ENCODE assay signal across 8 cellular contexts in genomic region chr2:240586198-240586918, GRCh38. TPM values are rescaled to one million over a fixed set of nuclear protein-coding genes. Genes with fewer than 3 reads are reported as not detected.
A peak's percentile ranks its signal among the peaks of the same experiment; 100 is the strongest.
DNase-seq lines count a peak whose midpoint lies in the region; TF ChIP-seq lines count a peak whose summit lies in the region.

CAPN10 (plus strand) TSS chr2:240586734; CDS start chr2:240586912, 178 bp downstream.

- WGBS in suprapubic skin, result 0% methylated on average over 10 of the region's 88 CpGs

- H3K27ac Mint-ChIP-seq in activated naive CD4-positive, alpha-beta T cell treated with anti-CD3 and anti-CD28 coated beads for 36 hours, result peak within 1 kb of the TSS; percentile 86

- peak; percentile 99 for DNase-seq in GM03348 (ENCODE audit: low spot score)
- DNase-seq in HFF-Myc (ENCODE audit: extremely low read depth, low read depth), result peak; percentile 75
- DNase-seq in NAMALWA (ENCODE audit: low spot score), result peak; percentile 91
- peak; percentile 95 for DNase-seq in SK-N-DZ (ENCODE audit: low spot score)
- DNase-seq in activated naive CD4-positive, alpha-beta T cell treated with anti-CD3 and anti-CD28 coated beads for 36 hours, result peak; percentile 97
- DNase-seq in germinal center (ENCODE audit: low spot score), result peak; percentile 94
- DNase-seq in nucleus accumbens (lab: John Stamatoyannopoulos, UW), result peak; percentile 62 to 100 (median 97)
- DNase-seq in suprapubic skin (ENCODE audit: low spot score in 2 of 2), result peak; percentile 99 to 100

- peaks cover 7% of the 10 kb centered on the region for H3K36me3 Mint-ChIP-seq in activated naive CD4-positive, alpha-beta T cell treated with anti-CD3 and anti-CD28 coated beads for 36 hours (ENCODE audit: low read depth)

- peaks cover 1% of the 10 kb centered on the region for H3K9me3 Mint-ChIP-seq in activated naive CD4-positive, alpha-beta T cell treated with anti-CD3 and anti-CD28 coated beads for 36 hours

- intact Hi-C loops in activated naive CD4-positive, alpha-beta T cell treated with anti-CD3 and anti-CD28 coated beads for 36 hours (cut with micrococcal nuclease), result loop anchor here (1.0 to 2.0 kb wide), 5 partner anchors 20 to 729 kb away; partner anchors contain the start of genes HDLBP and SEPTIN2

- H3K4me3 Mint-ChIP-seq in activated naive CD4-positive, alpha-beta T cell treated with anti-CD3 and anti-CD28 coated beads for 36 hours, result peak within 1 kb of the TSS; percentile 92

- peaks cover 44% of the 10 kb centered on the region for H3K4me1 Mint-ChIP-seq in activated naive CD4-positive, alpha-beta T cell treated with anti-CD3 and anti-CD28 coated beads for 36 hours (ENCODE audit: low read depth)

- H3K27me3 Mint-ChIP-seq in activated naive CD4-positive, alpha-beta T cell treated with anti-CD3 and anti-CD28 coated beads for 36 hours (ENCODE audit: low read depth), result no peaks in the 10 kb centered on the region

- no peak for TF ChIP-seq EP300 in suprapubic skin (IDR thresholded peaks at IDR 0.05)

- TF ChIP-seq CTCF in HFF-Myc (IDR thresholded peaks at IDR 0.05; ENCODE audit: low read depth, low read length, missing control alignments) (no peak), suprapubic skin (IDR thresholded peaks at IDR 0.05) (no peak)

- CTCF ChIA-PET in activated naive CD4-positive, alpha-beta T cell treated with anti-CD3 and anti-CD28 coated beads for 36 hours (lab: Charles Lee), result interaction anchor here (1.0 to 2.8 kb wide), 7 partner anchors 18 to 73 kb away, joined by 3 to 24 read pairs (median 6); partner anchors contain the start of gene RNPEPL1

- no peaks in the 10 kb centered on the region for H3K27me3 ChIP-seq in suprapubic skin

- no peaks in the 10 kb centered on the region for H3K9me3 ChIP-seq in suprapubic skin

- TF ChIP-seq POLR2A in suprapubic skin (IDR thresholded peaks at IDR 0.05), result peak in 1 of 2 donors; percentile 57

- peaks cover 21% of the 10 kb centered on the region for H3K36me3 ChIP-seq in suprapubic skin

- H3K4me1 ChIP-seq in suprapubic skin, result peaks cover 40% of the 10 kb centered on the region

- peak within 1 kb of the TSS; percentile 94 for H3K27ac ChIP-seq in suprapubic skin

- peak within 1 kb of the TSS; percentile 98 for H3K4me3 ChIP-seq in HFF-Myc (replicated peaks; ENCODE audit: low read depth, low read length)
- H3K4me3 ChIP-seq in suprapubic skin, result peak within 1 kb of the TSS; percentile 98

RNA-seq across cellular contexts. Expression of gene CAPN10, which starts in this region (rescaled TPM):
- 33.5 and 49.4 TPM in 2 replicates for polyA plus RNA-seq in SK-N-DZ (2014; cell fraction: cytosol; rRNA removed)
- 222 and 266 TPM in 2 replicates for polyA plus RNA-seq in SK-N-DZ (2014; cell fraction: nucleus; rRNA removed)
- total RNA-seq in activated naive CD4-positive, alpha-beta T cell treated with anti-CD3 and anti-CD28 coated beads for 36 hours, result 10 to 100 TPM; 24.9 to 28.5 TPM
- 10 to 100 TPM; 31.3 to 73.6 (median 37.9) TPM for total RNA-seq in suprapubic skin

Comparison
In these comparisons a context has a peak if more than half of its experiments do, and no peak if none do; other contexts are left out.
1. Peak in every context shown above with its lines: DNase-seq, H3K4me3 ChIP-seq and H3K27ac ChIP-seq.